8 cellular contexts compared by ENCODE assay signal in the genomic region with DNA sequence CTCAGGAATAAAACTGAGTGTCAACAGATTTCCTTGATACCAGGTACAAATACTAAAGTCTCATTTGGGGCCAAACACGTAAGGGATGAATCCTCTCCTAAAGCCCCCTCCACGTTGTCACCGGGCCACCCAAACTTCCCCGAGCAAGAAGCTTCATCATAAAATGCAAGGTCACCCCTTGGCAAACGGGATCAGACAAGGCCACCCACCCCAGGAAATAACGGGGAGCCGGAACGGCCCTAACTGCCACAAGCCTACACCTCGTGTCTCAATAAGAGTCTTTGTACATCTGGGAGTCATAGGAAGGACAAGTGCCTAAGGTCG. TPM values are rescaled to one million over a fixed set of nuclear protein-coding genes. Genes with fewer than 3 reads are reported as not detected.
DNase-seq lines count a peak whose midpoint lies in the region; ATAC-seq and TF ChIP-seq lines count a peak whose summit lies in the region.

No MANE protein-coding gene starts in this region.

- peak overlapping the region; percentile 94 to 96 for H3K27ac Mint-ChIP-seq in T-cell
- peak overlapping the region; percentile 93 for H3K27ac Mint-ChIP-seq in glutamatergic neuron (ENCODE audit: unreplicated experiment)

- H3K9me3 Mint-ChIP-seq in T-cell = no peaks in the 10 kb centered on the region
- H3K9me3 Mint-ChIP-seq in glutamatergic neuron (ENCODE audit: unreplicated experiment) = peaks cover 16% of the 10 kb centered on the region

- H3K4me3 ChIP-seq in GM12865 (ENCODE audit: low read depth, low read length) (peak overlapping the region; percentile 77), retinal pigment epithelial cell (ENCODE audit: low read length) (peak overlapping the region; percentile 100)

- peaks cover 37% of the 10 kb centered on the region for H3K36me3 Mint-ChIP-seq in T-cell
- no peaks in the 10 kb centered on the region for H3K36me3 Mint-ChIP-seq in glutamatergic neuron (ENCODE audit: unreplicated experiment)

- H3K4me3 Mint-ChIP-seq in T-cell (peak overlapping the region; percentile 92 to 97 (median 95)), glutamatergic neuron (ENCODE audit: unreplicated experiment) (peak overlapping the region; percentile 98)

- ATAC-seq in T-cell (replicated peaks in 1 of 4) = peak in 2 of 4 experiments; percentile 2 to 7
- no peak for ATAC-seq in HG03521 (IDR thresholded peaks at IDR 0.05; ENCODE audit: unreplicated experiment)

- H3K4me1 Mint-ChIP-seq in T-cell (peaks cover 52 to 58% (median 57%) of the 10 kb centered on the region in 3 donors), glutamatergic neuron (ENCODE audit: low read depth, unreplicated experiment) (peaks cover 18% of the 10 kb centered on the region)

- POLR2A ChIA-PET in T-cell (lab: Charles Lee) = interaction anchor here in 1 of 2 donors (0.5 kb wide), 1 partner anchor 548 kb away, joined by 4 read pairs; no protein-coding TSS in a partner anchor

- CTCF ChIA-PET in T-cell (lab: Charles Lee) = interaction anchor here in 1 of 2 donors (0.9 kb wide), 1 partner anchor 14 kb away, joined by 3 read pairs; the partner anchor contains the start of gene DAPK3

- TF ChIP-seq CTCF in GM12865 (IDR thresholded peaks at IDR 0.05; ENCODE audit: insufficient read depth, low read depth, low read length, missing control alignments) (no peak), glutamatergic neuron (IDR thresholded peaks at IDR 0.05; ENCODE audit: partially characterized antibody, unreplicated experiment) (no peak), retinal pigment epithelial cell (conservative IDR thresholded peaks at IDR 0.05; ENCODE audit: low read depth, low read length) (no peak)

- DNase-seq in GM12865 (ENCODE audit: low read depth) = no peak
- peak in 1 of 34 experiments; percentile 21 for DNase-seq in T-cell
- no peak for DNase-seq in glutamatergic neuron
- DNase-seq in retinal pigment epithelial cell (ENCODE audit: low read depth) = no peak
- no peak for DNase-seq in NCI-H2227 (lab: John Stamatoyannopoulos, UW; ENCODE audit: unreplicated experiment)
- no peak for DNase-seq in stimulated activated naive CD4-positive, alpha-beta T cell treated with Interleukin-2 at 50 U/mL for 16 hours (lab: John Stamatoyannopoulos, UW)
- no peak for DNase-seq in SIG-M5 (lab: John Stamatoyannopoulos, UW)

- H3K27me3 Mint-ChIP-seq in T-cell (no peaks in the 10 kb centered on the region), glutamatergic neuron (ENCODE audit: unreplicated experiment) (peaks cover 5% of the 10 kb centered on the region)

RNA-seq across cellular contexts. Expression of gene EEF2, which starts 0.7 kb away (rescaled TPM):
- 1,000 to 10,000 TPM; 2,379 to 2,775 (median 2,439) TPM for total RNA-seq in T-cell
- 2,255 TPM for total RNA-seq in glutamatergic neuron (ENCODE audit: unreplicated experiment)

RNA-seq across cellular contexts. Expression of gene DAPK3, which starts 13.6 kb away (rescaled TPM):
- total RNA-seq in T-cell = 10 to 100 TPM; 30.3 to 51.2 (median 44.9) TPM
- total RNA-seq in glutamatergic neuron (ENCODE audit: unreplicated experiment) = 221 TPM

RNA-seq across cellular contexts. Expression of gene PIAS4, which starts 23.0 kb away (rescaled TPM):
- total RNA-seq in T-cell (10 to 100 TPM; 21.8 to 42.6 (median 31.4) TPM), glutamatergic neuron (ENCODE audit: unreplicated experiment) (95.8 TPM)

RNA-seq across cellular contexts. Expression of gene NMRK2, which starts 51.7 kb away (rescaled TPM):
- total RNA-seq in T-cell = not detected
- 4.0 TPM for total RNA-seq in glutamatergic neuron (ENCODE audit: unreplicated experiment)
